ENCODE assay signal across 16 cellular contexts in genomic region chr3:7877312-7877711, GRCh38.
DNase-seq lines count a peak whose midpoint lies in the region; ATAC-seq and TF ChIP-seq lines count a peak whose summit lies in the region.
"Had no signal": no experiment of that assay in that cellular context is flagged by ENCODE, and none has a peak within 500 bp of the region (broad histone marks: within the 10 kb centered on the region; RNA-seq: fewer than 3 reads in every experiment).

No MANE protein-coding gene starts in this region.

- peaks cover 8 to 12% of the 10 kb centered on the region in 2 donors for H3K4me1 Mint-ChIP-seq in natural killer cell
- H3K4me1 Mint-ChIP-seq in natural killer cell treated with Interleukin-12 subunit alpha and Interleukin-12 subunit beta and Interleukin-15 and Interleukin-18, amount 100 ng/mL, for 72 hours (ENCODE audit: low read depth in 2 of 2) = peaks cover 8% of the 10 kb centered on the region in 2 donors

- H3K4me3 ChIP-seq in effector memory CD4-positive, alpha-beta T cell (ENCODE audit: insufficient read depth, low read depth, low read length, poor library complexity, severe bottlenecking) = no peak overlapping the region
- H3K4me3 ChIP-seq: hepatocyte, K562, lower lobe of right lung, right atrium auricular region, testis had no signal

- DNase-seq in natural killer cell = no peak
- no peak for DNase-seq in natural killer cell treated with Interleukin-12 subunit alpha and Interleukin-12 subunit beta and Interleukin-15 and Interleukin-18, amount 100 ng/mL, for 72 hours (ENCODE audit: low spot score)
- peak; percentile 9 for DNase-seq in SW480 (ENCODE audit: low spot score)
- DNase-seq in effector memory CD4-positive, alpha-beta T cell = no peak
- DNase-seq in retina = no peak
- DNase-seq in NCI-H526 treated with DMSO at 0.1 percent for 48 hours (lab: John Stamatoyannopoulos, UW) = no peak
- DNase-seq: aorta, endodermal cell, lower lobe of right lung, MV-4-11, NCI-H2029, testis had no signal

- H3K36me3 Mint-ChIP-seq in natural killer cell = no peaks in the 10 kb centered on the region
- H3K36me3 Mint-ChIP-seq in natural killer cell treated with Interleukin-12 subunit alpha and Interleukin-12 subunit beta and Interleukin-15 and Interleukin-18, amount 100 ng/mL, for 72 hours = no peaks in the 10 kb centered on the region

- H3K36me3 ChIP-seq in effector memory CD4-positive, alpha-beta T cell (ENCODE audit: control insufficient read depth, insufficient read depth, low read length) = no peaks in the 10 kb centered on the region
- H3K36me3 ChIP-seq: lower lobe of right lung, right atrium auricular region had no signal

- H3K27me3 ChIP-seq in effector memory CD4-positive, alpha-beta T cell (replicated peaks; ENCODE audit: control insufficient read depth, insufficient read depth, low read length, poor library complexity, severe bottlenecking) = no peaks in the 10 kb centered on the region
- H3K27me3 ChIP-seq: hepatocyte, right atrium auricular region, testis had no signal

- intact Hi-C loops in natural killer cell (cut with micrococcal nuclease) = no loop called here

- ATAC-seq in natural killer cell = no peak
- ATAC-seq in natural killer cell treated with Interleukin-12 subunit alpha and Interleukin-12 subunit beta and Interleukin-15 and Interleukin-18, amount 100 ng/mL, for 72 hours = no peak
- no peak for ATAC-seq in HG02938 (IDR thresholded peaks at IDR 0.05; ENCODE audit: unreplicated experiment)
- ATAC-seq: K562 had no signal

- no peaks in the 10 kb centered on the region for H3K9me3 ChIP-seq in effector memory CD4-positive, alpha-beta T cell (ENCODE audit: control insufficient read depth, low read length)
- H3K9me3 ChIP-seq: lower lobe of right lung, right atrium auricular region, testis had no signal

- H3K4me3 Mint-ChIP-seq in natural killer cell = peak overlapping the region; percentile 57
- H3K4me3 Mint-ChIP-seq in natural killer cell treated with Interleukin-12 subunit alpha and Interleukin-12 subunit beta and Interleukin-15 and Interleukin-18, amount 100 ng/mL, for 72 hours = no peak overlapping the region
- H3K4me3 Mint-ChIP-seq: endodermal cell had no signal

- H3K27me3 Mint-ChIP-seq in natural killer cell (ENCODE audit: low read depth in 2 of 2) = no peaks in the 10 kb centered on the region
- no peaks in the 10 kb centered on the region for H3K27me3 Mint-ChIP-seq in natural killer cell treated with Interleukin-12 subunit alpha and Interleukin-12 subunit beta and Interleukin-15 and Interleukin-18, amount 100 ng/mL, for 72 hours

- peak overlapping the region; percentile 39 to 73 for H3K27ac Mint-ChIP-seq in natural killer cell
- no peak overlapping the region for H3K27ac Mint-ChIP-seq in natural killer cell treated with Interleukin-12 subunit alpha and Interleukin-12 subunit beta and Interleukin-15 and Interleukin-18, amount 100 ng/mL, for 72 hours
- H3K27ac Mint-ChIP-seq: endodermal cell had no signal

- H3K9me3 Mint-ChIP-seq in natural killer cell = peaks cover 0 to 3% of the 10 kb centered on the region in 2 donors
- H3K9me3 Mint-ChIP-seq in natural killer cell treated with Interleukin-12 subunit alpha and Interleukin-12 subunit beta and Interleukin-15 and Interleukin-18, amount 100 ng/mL, for 72 hours = peaks cover 13% of the 10 kb centered on the region
- H3K9me3 Mint-ChIP-seq: endodermal cell had no signal

- peak overlapping the region; percentile 35 for H3K27ac ChIP-seq in effector memory CD4-positive, alpha-beta T cell (ENCODE audit: insufficient read depth, low read length, poor library complexity, severe bottlenecking)
- H3K27ac ChIP-seq: hepatocyte, lower lobe of right lung, right atrium auricular region, testis had no signal

- TF ChIP-seq CTCF in natural killer cell (IDR thresholded peaks at IDR 0.05) = no peak

- H3K4me1 ChIP-seq in effector memory CD4-positive, alpha-beta T cell (ENCODE audit: control insufficient read depth, insufficient read depth, low read length, poor library complexity, severe bottlenecking) = peaks cover 19% of the 10 kb centered on the region
- H3K4me1 ChIP-seq: testis had no signal

Comparison
In these comparisons a context has a peak if more than half of its experiments do, and no peak if none do; other contexts are left out.
1. H3K27ac Mint-ChIP-seq: peak in natural killer cell (2 of 2); none in natural killer cell treated with Interleukin-12 subunit alpha and Interleukin-12 subunit beta and Interleukin-15 and Interleukin-18, amount 100 ng/mL, for 72 hours (0 of 2).